In the genomic region with DNA sequence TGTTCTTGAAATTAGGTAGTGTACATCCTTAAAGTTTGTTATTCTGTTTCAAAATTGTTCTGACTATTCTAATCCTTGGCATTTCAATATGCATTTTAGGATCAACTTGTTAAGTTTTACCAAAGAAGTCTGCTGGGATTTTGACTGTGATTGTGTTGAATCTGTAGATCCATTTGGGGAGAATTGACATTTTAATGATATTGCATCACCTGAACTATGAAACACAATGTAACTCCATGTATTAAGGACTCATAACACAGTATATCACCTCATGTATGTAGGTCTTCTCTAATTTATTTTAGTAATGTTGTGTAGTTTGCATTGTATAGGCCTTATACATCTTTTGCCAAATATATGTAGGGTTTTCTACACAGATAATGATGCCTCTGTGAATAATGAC, we compare ENCODE assay signal across 8 cellular contexts.
"Had no signal": no experiment of that assay in that cellular context is flagged by ENCODE, and none has a peak within 500 bp of the region (broad histone marks: within the 10 kb centered on the region; RNA-seq: fewer than 3 reads in every experiment).

No MANE protein-coding gene starts in this region.

- H3K4me3 ChIP-seq: GM12878 had no signal

- ATAC-seq: GM12878 had no signal

- DNase-seq: GDM1, GF-D8 had no signal

- FAIRE-seq: G401.6, GM12878, GM12891, GM12892, GM18507, GM19239 had no signal
